4 cellular contexts compared by ENCODE assay signal in genomic region chr4:7264694-7265093, GRCh38.
"Had no signal": no experiment of that assay in that cellular context is flagged by ENCODE, and none has a peak within 500 bp of the region (broad histone marks: within the 10 kb centered on the region; RNA-seq: fewer than 3 reads in every experiment).

No MANE protein-coding gene starts in this region.

- H3K4me3 Mint-ChIP-seq: GM23338, H9 had no signal

- H3K4me3 ChIP-seq: GM23338 had no signal

- H3K27ac Mint-ChIP-seq: GM23338, H9 had no signal

- H3K9me3 Mint-ChIP-seq: H9 had no signal

- H2AFZ ChIP-seq: GM23338 had no signal

- H3K4me2 ChIP-seq: GM23338 had no signal

- DNase-seq: H9, HCEC 1CT, IMR-90 had no signal
